In the genomic region with DNA sequence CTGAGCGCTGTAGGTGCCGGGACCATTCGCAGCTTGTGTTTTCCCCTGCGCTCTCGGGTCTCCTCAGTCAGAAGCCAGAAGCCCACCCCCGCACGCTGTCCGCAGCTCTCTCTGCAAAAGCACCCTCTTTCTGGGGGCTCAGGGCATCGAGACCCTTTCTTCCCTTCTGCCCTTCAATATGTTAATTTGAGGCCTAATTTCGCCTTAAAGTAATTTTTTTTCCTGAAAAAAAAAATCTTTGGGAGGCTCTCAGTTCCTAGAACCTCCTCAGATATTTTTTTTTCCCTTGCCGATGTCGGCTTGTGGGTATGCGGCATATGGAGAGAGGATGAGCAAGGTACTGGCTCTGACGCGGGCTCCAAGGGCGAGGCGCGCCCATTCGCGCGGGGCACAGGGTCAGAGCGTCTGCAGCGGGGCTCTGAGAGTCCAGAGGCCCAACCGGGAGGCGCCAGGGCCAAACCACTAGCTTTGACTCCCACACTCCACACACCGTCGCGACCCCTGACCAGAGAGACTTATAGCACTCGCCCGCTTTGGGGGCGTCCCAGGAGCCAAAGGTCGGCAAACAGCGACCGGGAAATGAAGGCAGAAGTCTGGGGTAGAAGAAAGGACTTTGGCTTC, we compare ENCODE assay signal across 4 cellular contexts.
TF ChIP-seq lines count a peak whose summit lies in the region.

No MANE protein-coding gene starts in this region.

TF ChIP-seq in SK-N-SH, 30 proteins besides CTCF, POLR2A, EP300 and RAD21:
- TF ChIP-seq NRF1 (IDR thresholded peaks at IDR 0.05; ENCODE audit: low read depth, low read length), result no peak
- 0 out of 2 replicates have a peak, but pooled peaks have one; percentile 85 for TF ChIP-seq EZH2phosphoT487 (IDR thresholded peaks at IDR 0.05; ENCODE audit: borderline replicate concordance, low read depth)
TF ChIP-seq in SK-N-SH: peak in this region for 1.

TF ChIP-seq in SK-N-SH treated with all-trans-retinoic acid at 6 μM for 48 hours, 23 proteins besides CTCF, POLR2A, EP300 and RAD21:
- TF ChIP-seq ZFP30 (CRISPR knock-in tag; IDR thresholded peaks at IDR 0.05) (no peak), ZNF8 (CRISPR knock-in tag; IDR thresholded peaks at IDR 0.05) (no peak), ZNF70 (CRISPR knock-in tag; IDR thresholded peaks at IDR 0.05) (no peak)

TF ChIP-seq in HepG2, 621 proteins besides CTCF, POLR2A, EP300 and RAD21:
- TF ChIP-seq ZZZ3 (CRISPR knock-in tag; IDR thresholded peaks at IDR 0.05; ENCODE audit: borderline replicate concordance) (no peak), PTBP1 (IDR thresholded peaks at IDR 0.05; ENCODE audit: low read depth, low read length, poor library complexity, severe bottlenecking) (no peak), ZNF33A (CRISPR knock-in tag; IDR thresholded peaks at IDR 0.05; ENCODE audit: borderline replicate concordance) (no peak), EZH2 (conservative IDR thresholded peaks at IDR 0.05; ENCODE audit: low read depth, low read length) (peak; percentile 4; the same call in 1 of the 2 replicates)
- TF ChIP-seq, protein P1, sequence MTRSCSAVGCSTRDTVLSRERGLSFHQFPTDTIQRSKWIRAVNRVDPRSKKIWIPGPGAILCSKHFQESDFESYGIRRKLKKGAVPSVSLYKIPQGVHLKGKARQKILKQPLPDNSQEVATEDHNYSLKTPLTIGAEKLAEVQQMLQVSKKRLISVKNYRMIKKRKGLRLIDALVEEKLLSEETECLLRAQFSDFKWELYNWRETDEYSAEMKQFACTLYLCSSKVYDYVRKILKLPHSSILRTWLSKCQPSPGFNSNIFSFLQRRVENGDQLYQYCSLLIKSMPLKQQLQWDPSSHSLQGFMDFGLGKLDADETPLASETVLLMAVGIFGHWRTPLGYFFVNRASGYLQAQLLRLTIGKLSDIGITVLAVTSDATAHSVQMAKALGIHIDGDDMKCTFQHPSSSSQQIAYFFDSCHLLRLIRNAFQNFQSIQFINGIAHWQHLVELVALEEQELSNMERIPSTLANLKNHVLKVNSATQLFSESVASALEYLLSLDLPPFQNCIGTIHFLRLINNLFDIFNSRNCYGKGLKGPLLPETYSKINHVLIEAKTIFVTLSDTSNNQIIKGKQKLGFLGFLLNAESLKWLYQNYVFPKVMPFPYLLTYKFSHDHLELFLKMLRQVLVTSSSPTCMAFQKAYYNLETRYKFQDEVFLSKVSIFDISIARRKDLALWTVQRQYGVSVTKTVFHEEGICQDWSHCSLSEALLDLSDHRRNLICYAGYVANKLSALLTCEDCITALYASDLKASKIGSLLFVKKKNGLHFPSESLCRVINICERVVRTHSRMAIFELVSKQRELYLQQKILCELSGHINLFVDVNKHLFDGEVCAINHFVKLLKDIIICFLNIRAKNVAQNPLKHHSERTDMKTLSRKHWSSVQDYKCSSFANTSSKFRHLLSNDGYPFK (CRISPR knock-in tag; IDR thresholded peaks at IDR 0.05; ENCODE audit: borderline replicate concordance), result no peak

TF ChIP-seq in H1, 55 proteins besides CTCF, POLR2A, EP300 and RAD21:
- TF ChIP-seq RNF2 (IDR thresholded peaks at IDR 0.05; ENCODE audit: borderline replicate concordance, low read depth, low read length, missing control alignments, poor library complexity, severe bottlenecking) (peak; percentile 32), KDM5A (IDR thresholded peaks at IDR 0.05; ENCODE audit: low read length) (no peak), JUN (IDR thresholded peaks at IDR 0.05; ENCODE audit: low read depth, low read length) (no peak), HDAC6 (IDR thresholded peaks at IDR 0.05; ENCODE audit: low read depth, low read length) (no peak), CBX8 (IDR thresholded peaks at IDR 0.05; ENCODE audit: borderline replicate concordance, low read depth, low read length) (no peak; the same call in 1 of the 2 replicates), ASH2L (IDR thresholded peaks at IDR 0.05; ENCODE audit: low read length) (no peak), NRF1 (IDR thresholded peaks at IDR 0.05; ENCODE audit: low read depth, low read length) (no peak), CEBPB (IDR thresholded peaks at IDR 0.05; ENCODE audit: low read depth, low read length) (no peak), CTBP2 (IDR thresholded peaks at IDR 0.05; ENCODE audit: borderline replicate concordance, insufficient read depth, insufficient read length, low read length) (no peak), CREB1 (IDR thresholded peaks at IDR 0.05) (no peak), SAP30 (IDR thresholded peaks at IDR 0.05; ENCODE audit: insufficient read depth, insufficient replicate concordance, low read length) (no peak), KDM4A (IDR thresholded peaks at IDR 0.05; ENCODE audit: low read depth, low read length, severe bottlenecking) (peak; percentile 4), SP2 (IDR thresholded peaks at IDR 0.05; ENCODE audit: low read length) (no peak), SUZ12 (IDR thresholded peaks at IDR 0.05; ENCODE audit: low read length) (peak; percentile 64; the same call in 1 of the 2 replicates), TBP (IDR thresholded peaks at IDR 0.05; ENCODE audit: low read depth, low read length) (no peak), TCF12 (IDR thresholded peaks at IDR 0.05; ENCODE audit: low read depth, low read length) (no peak), ZNF274 (IDR thresholded peaks at IDR 0.05; ENCODE audit: borderline replicate concordance, extremely low read depth, low read length) (no peak), KDM1A (IDR thresholded peaks at IDR 0.05; ENCODE audit: borderline replicate concordance, low read length) (no peak), MAFK (IDR thresholded peaks at IDR 0.05; ENCODE audit: low read depth, low read length) (no peak), BACH1 (IDR thresholded peaks at IDR 0.05; ENCODE audit: low read length) (no peak), EGR1 (IDR thresholded peaks at IDR 0.05; ENCODE audit: borderline replicate concordance, low read depth, low read length) (no peak), POU5F1 (IDR thresholded peaks at IDR 0.05; ENCODE audit: low read depth, low read length) (no peak), EZH2 (IDR thresholded peaks at IDR 0.05; ENCODE audit: low read depth, low read length, severe bottlenecking) (peak; percentile 91), BCL11A (IDR thresholded peaks at IDR 0.05; ENCODE audit: low read depth in 2 of 2, low read length in 2 of 2) (no peak)
- TF ChIP-seq, protein P2, sequence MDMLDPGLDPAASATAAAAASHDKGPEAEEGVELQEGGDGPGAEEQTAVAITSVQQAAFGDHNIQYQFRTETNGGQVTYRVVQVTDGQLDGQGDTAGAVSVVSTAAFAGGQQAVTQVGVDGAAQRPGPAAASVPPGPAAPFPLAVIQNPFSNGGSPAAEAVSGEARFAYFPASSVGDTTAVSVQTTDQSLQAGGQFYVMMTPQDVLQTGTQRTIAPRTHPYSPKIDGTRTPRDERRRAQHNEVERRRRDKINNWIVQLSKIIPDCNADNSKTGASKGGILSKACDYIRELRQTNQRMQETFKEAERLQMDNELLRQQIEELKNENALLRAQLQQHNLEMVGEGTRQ (IDR thresholded peaks at IDR 0.05; ENCODE audit: low read length), result no peak
- TF ChIP-seq, protein P3, sequence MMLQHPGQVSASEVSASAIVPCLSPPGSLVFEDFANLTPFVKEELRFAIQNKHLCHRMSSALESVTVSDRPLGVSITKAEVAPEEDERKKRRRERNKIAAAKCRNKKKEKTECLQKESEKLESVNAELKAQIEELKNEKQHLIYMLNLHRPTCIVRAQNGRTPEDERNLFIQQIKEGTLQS (IDR thresholded peaks at IDR 0.05; ENCODE audit: insufficient read depth, low read depth, low read length), result no peak
